17 cellular contexts compared by ENCODE assay signal in the genomic region with DNA sequence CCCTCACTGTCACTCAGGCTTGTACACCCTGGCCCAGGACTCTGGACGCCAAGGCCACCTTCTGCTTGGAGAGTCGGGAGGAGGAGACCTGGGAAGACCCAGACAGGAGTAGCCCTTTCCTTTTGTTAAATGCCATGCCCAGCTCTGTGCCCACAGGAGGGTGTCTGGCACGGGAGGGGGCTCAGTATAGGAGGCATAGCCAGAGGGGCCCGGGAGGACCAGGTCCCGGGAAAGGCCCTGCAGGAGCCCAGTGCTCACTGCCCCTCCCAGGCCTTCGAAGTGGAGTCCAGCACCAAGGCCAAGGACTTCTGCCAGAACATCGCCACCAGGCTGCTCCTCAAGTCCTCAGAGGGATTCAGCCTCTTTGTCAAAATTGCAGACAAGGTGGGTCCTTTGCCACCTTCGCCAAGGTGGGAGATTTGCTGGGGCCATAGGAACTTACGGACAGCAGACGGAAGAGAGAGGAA.
"Had no signal": no experiment of that assay in that cellular context is flagged by ENCODE, and none has a peak within 500 bp of the region (broad histone marks: within the 10 kb centered on the region; RNA-seq: fewer than 3 reads in every experiment).

No MANE protein-coding gene starts in this region.

- H3K9me3 ChIP-seq: left lung, thyroid gland, vagina had no signal

- H3K36me3 ChIP-seq: cardiac muscle cell, neural progenitor cell, thyroid gland, vagina had no signal

- H3K36me3 Mint-ChIP-seq: naive B cell, neural progenitor cell had no signal

- H3K27ac ChIP-seq: cardiac muscle cell, left lung, neural progenitor cell, parathyroid adenoma, thyroid gland, vagina had no signal

- H3K9ac ChIP-seq: neural progenitor cell, parathyroid adenoma had no signal

- H2AFZ ChIP-seq: neural progenitor cell, parathyroid adenoma had no signal

- H3K27me3 ChIP-seq: cardiac muscle cell, left lung, neural progenitor cell, thyroid gland, vagina had no signal

- H3K4me3 ChIP-seq: cardiac muscle cell, left lung, neural progenitor cell, thyroid gland, vagina had no signal

- DNase-seq: activated CD4-positive, alpha-beta T cell treated with anti-CD3 and anti-CD28 coated beads, Interleukin-2, amount 50 U/mL, for 48 hours; activated naive CD4-positive, alpha-beta T cell; hypothalamus; kidney; left lung; mammary epithelial cell; naive B cell; stimulated activated CD4-positive, alpha-beta T cell treated with anti-CD3 and anti-CD28 coated beads, Interleukin-12 subunit alpha, Interleukin-12 subunit beta, amount 100 ng/mL, for 4 hours; stimulated activated CD4-positive, alpha-beta T cell treated with anti-CD3 and anti-CD28 coated beads, Interleukin-2, amount 100 ng/mL, for 24 hours; thyroid gland had no signal

- H3K4me3 Mint-ChIP-seq: naive B cell, T-helper 17 cell had no signal

- ATAC-seq: activated CD4-positive, CD25-positive, alpha-beta regulatory T cell treated with anti-CD3 and anti-CD28 coated beads, Interleukin-2, amount 50 U/mL, for 24 hours; esophagus mucosa; left lung; T-helper 17 cell had no signal

- H3K4me2 ChIP-seq: neural progenitor cell had no signal

- H3K79me2 ChIP-seq: parathyroid adenoma had no signal

- H3K9me3 Mint-ChIP-seq: naive B cell, neural progenitor cell had no signal

- H3K4me1 Mint-ChIP-seq: naive B cell, neural progenitor cell had no signal

- H3K27me3 Mint-ChIP-seq: T-helper 17 cell had no signal

- H3K27ac Mint-ChIP-seq: naive B cell, T-helper 17 cell had no signal

- H3K4me1 ChIP-seq: left lung, neural progenitor cell, parathyroid adenoma, thyroid gland, vagina had no signal
